Comparison of ENCODE assay signal across 16 cellular contexts in genomic region chr2:207155516-207155915, GRCh38. TPM values are rescaled to one million over a fixed set of nuclear protein-coding genes. Genes with fewer than 3 reads are reported as not detected.
DNase-seq lines count a peak whose midpoint lies in the region; ATAC-seq and TF ChIP-seq lines count a peak whose summit lies in the region.
"Had no signal": no experiment of that assay in that cellular context is flagged by ENCODE, and none has a peak within 500 bp of the region (broad histone marks: within the 10 kb centered on the region; RNA-seq: fewer than 3 reads in every experiment).

No MANE protein-coding gene starts in this region.

- TF ChIP-seq POLR2A in upper lobe of left lung (IDR thresholded peaks at IDR 0.05): no peak

- intact Hi-C loops in left ventricle myocardium inferior (cut with micrococcal nuclease) (loop anchor here (10.0 kb wide), 1 partner anchor 71 kb away; no protein-coding TSS in a partner anchor), Right ventricle myocardium superior (cut with DNase I) (no loop called here)
- intact Hi-C loops in activated CD8-positive, alpha-beta T cell treated with anti-CD3 and anti-CD28 coated beads for 36 hours (cut with micrococcal nuclease): no loop called here

- H3K36me3 Mint-ChIP-seq in naive B cell: peaks cover 0 to 12% of the 10 kb centered on the region in 2 donors
- H3K36me3 Mint-ChIP-seq in activated CD8-positive, alpha-beta T cell treated with anti-CD3 and anti-CD28 coated beads for 36 hours (ENCODE audit: low read depth): no peaks in the 10 kb centered on the region

- peaks cover 60 to 86% (median 71%) of the 10 kb centered on the region in 3 donors for H3K4me1 Mint-ChIP-seq in naive B cell
- peaks cover 69% of the 10 kb centered on the region for H3K4me1 Mint-ChIP-seq in activated CD8-positive, alpha-beta T cell treated with anti-CD3 and anti-CD28 coated beads for 36 hours (ENCODE audit: low read depth)

- H3K36me3 ChIP-seq in left ventricle myocardium inferior: no peaks in the 10 kb centered on the region
- H3K36me3 ChIP-seq in upper lobe of left lung: no peaks in the 10 kb centered on the region

- ATAC-seq in Right ventricle myocardium superior (ENCODE audit: poor library complexity): no peak
- ATAC-seq in naive B cell (ENCODE audit: low read depth in 2 of 2): no peak
- no peak for ATAC-seq in upper lobe of left lung (ENCODE audit: low FRiP score in 2 of 2)
- ATAC-seq in HG02763 (IDR thresholded peaks at IDR 0.05; ENCODE audit: unreplicated experiment): no peak
- no peak for ATAC-seq in activated CD8-positive, alpha-beta T cell treated with anti-CD3 and anti-CD28 coated beads for 36 hours
- ATAC-seq: left colon had no signal

- peak overlapping the region in 4 of 6 donors; percentile 39 to 51 (median 42) for H3K27ac Mint-ChIP-seq in naive B cell
- no peak overlapping the region for H3K27ac Mint-ChIP-seq in activated CD8-positive, alpha-beta T cell treated with anti-CD3 and anti-CD28 coated beads for 36 hours

- POLR2A ChIA-PET in activated CD8-positive, alpha-beta T cell treated with anti-CD3 and anti-CD28 coated beads for 36 hours (lab: Charles Lee): interaction anchor here (2.8 to 5.1 kb wide), 2 partner anchors 10 to 12 kb away, joined by 9 to 25 read pairs; partner anchors contain the start of gene KLF7

- H3K27me3 ChIP-seq in left ventricle myocardium inferior (ENCODE audit: low read depth) (no peaks in the 10 kb centered on the region), upper lobe of left lung (no peaks in the 10 kb centered on the region)

- WGBS in upper lobe of left lung, 2 donors: 52 to 71% methylated on average over 3 of the region's 3 CpGs

- CTCF ChIA-PET in activated CD8-positive, alpha-beta T cell treated with anti-CD3 and anti-CD28 coated beads for 36 hours (lab: Charles Lee): interaction anchor here (0.7 to 2.4 kb wide), 4 partner anchors 12 to 109 kb away, joined by 3 to 6 read pairs (median 4); no protein-coding TSS in a partner anchor

- H3K9me3 ChIP-seq in left ventricle myocardium inferior (replicated peaks): no peaks in the 10 kb centered on the region
- no peaks in the 10 kb centered on the region for H3K9me3 ChIP-seq in upper lobe of left lung

- H3K4me1 ChIP-seq in left ventricle myocardium inferior: peaks cover 100% of the 10 kb centered on the region
- H3K4me1 ChIP-seq in upper lobe of left lung: peaks cover 69 to 94% (median 88%) of the 10 kb centered on the region in 4 donors

- H3K4me3 ChIP-seq in left ventricle myocardium inferior (no peak overlapping the region), coronary artery (peak overlapping the region; percentile 26), upper lobe of left lung (no peak overlapping the region)

- H3K27ac ChIP-seq in left ventricle myocardium inferior (replicated peaks) (peak overlapping the region; percentile 100), coronary artery (peak overlapping the region in 1 of 2 donors; percentile 76), upper lobe of left lung (peak overlapping the region in 3 of 4 donors; percentile 12 to 63 (median 55))

- TF ChIP-seq EP300 in upper lobe of left lung (IDR thresholded peaks at IDR 0.05): no peak

- H3K9me3 Mint-ChIP-seq in naive B cell: peaks cover 0 to 3% (median 0%) of the 10 kb centered on the region in 7 donors
- H3K9me3 Mint-ChIP-seq in activated CD8-positive, alpha-beta T cell treated with anti-CD3 and anti-CD28 coated beads for 36 hours: no peaks in the 10 kb centered on the region
- H3K9me3 Mint-ChIP-seq: H9; T-helper 1 cell treated with Interleukin-12 subunit alpha and Interleukin-12 subunit beta and Interleukin-4 antibody, amounts not matched to agents 30 μg/mL and 1 μg/mL, for 36 hours had no signal

- H3K4me3 Mint-ChIP-seq in naive B cell: peak overlapping the region in 1 of 8 donors; percentile 55
- H3K4me3 Mint-ChIP-seq in activated CD8-positive, alpha-beta T cell treated with anti-CD3 and anti-CD28 coated beads for 36 hours: no peak overlapping the region
- H3K4me3 Mint-ChIP-seq: H9 had no signal

- no peaks in the 10 kb centered on the region for H3K27me3 Mint-ChIP-seq in naive B cell
- H3K27me3 Mint-ChIP-seq in activated CD8-positive, alpha-beta T cell treated with anti-CD3 and anti-CD28 coated beads for 36 hours: no peaks in the 10 kb centered on the region

- TF ChIP-seq CTCF in left ventricle myocardium inferior (IDR thresholded peaks at IDR 0.05; ENCODE audit: borderline replicate concordance) (no peak), coronary artery (IDR thresholded peaks at IDR 0.05) (no peak), upper lobe of left lung (IDR thresholded peaks at IDR 0.05) (no peak)
- TF ChIP-seq CTCF in activated CD8-positive, alpha-beta T cell treated with anti-CD3 and anti-CD28 coated beads for 36 hours (IDR thresholded peaks at IDR 0.05): no peak

- DNase-seq in left ventricle myocardium inferior (no peak), Right ventricle myocardium superior (no peak), coronary artery (ENCODE audit: low spot score) (no peak), naive B cell (no peak), upper lobe of left lung (no peak), NCI-H1092 treated with DMSO at 0.1 percent for 48 hours (lab: John Stamatoyannopoulos, UW) (no peak)
- no peak for DNase-seq in activated CD8-positive, alpha-beta T cell treated with anti-CD3 and anti-CD28 coated beads for 36 hours
- DNase-seq: activated CD8-positive, alpha-beta memory T cell treated with anti-CD3 and anti-CD28 coated beads, Interleukin-2, amount 50 U/mL, for 48 hours; activated naive CD4-positive, alpha-beta T cell treated with Interleukin-2 at 50 U/mL for 16 hours; Calu3; H9; Kasumi-1; left colon; SHP77 had no signal

RNA-seq across cellular contexts. Expression of gene KLF7, which starts 10.2 kb away (rescaled TPM):
- total RNA-seq in left ventricle myocardium inferior (24.2 TPM), Right ventricle myocardium superior (19.2 TPM), upper lobe of left lung (10 to 100 TPM; 15.4 to 50.5 (median 22.4) TPM)
- polyA plus RNA-seq in naive B cell (ENCODE audit: low read depth in 6 of 6): 10 to 100 TPM; 14.2 to 25.1 (median 15.0) TPM
- total RNA-seq in activated CD8-positive, alpha-beta T cell treated with anti-CD3 and anti-CD28 coated beads for 36 hours: 10 to 100 TPM in 1 of 2 experiments, 1 to 10 TPM in 1; 9.8 to 10.0 TPM
